ENCODE assay signal across 25 cellular contexts in the genomic region with DNA sequence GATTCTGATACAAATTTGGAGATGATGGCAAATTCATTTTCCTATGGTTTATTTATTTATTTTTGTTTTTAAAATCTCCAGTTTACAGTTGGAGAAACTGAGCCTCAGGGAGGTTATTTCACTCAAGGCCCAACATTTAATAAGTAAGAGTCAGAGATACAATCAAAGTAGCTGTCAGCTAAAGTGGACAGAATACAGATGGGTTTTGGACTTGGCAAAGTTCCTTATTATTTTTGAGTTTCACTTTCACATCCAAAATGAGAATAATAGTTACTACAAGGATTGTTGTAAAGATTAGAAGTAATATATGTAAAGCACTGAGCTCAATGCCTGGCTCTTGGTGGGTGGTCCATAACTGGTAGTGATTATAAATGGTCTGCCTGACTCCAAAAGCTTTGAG.
"Had no signal": no experiment of that assay in that cellular context is flagged by ENCODE, and none has a peak within 500 bp of the region (broad histone marks: within the 10 kb centered on the region; RNA-seq: fewer than 3 reads in every experiment).

No MANE protein-coding gene starts in this region.

- H3K4me1 Mint-ChIP-seq: activated naive CD8-positive, alpha-beta T cell treated with anti-CD3 and anti-CD28 coated beads for 36 hours; central memory CD8-positive, alpha-beta T cell; immature natural killer cell; nephron progenitor cell had no signal

- H3K36me3 ChIP-seq: breast epithelium, colonic mucosa, left lung, right lobe of liver, uterus had no signal

- H3K4me3 Mint-ChIP-seq: activated CD4-positive, alpha-beta memory T cell treated with anti-CD3 and anti-CD28 coated beads for 36 hours; activated naive CD8-positive, alpha-beta T cell treated with anti-CD3 and anti-CD28 coated beads for 36 hours; central memory CD8-positive, alpha-beta T cell; immature natural killer cell; nephron progenitor cell; stimulated activated naive B cell treated with anti-CD40 and anti-IgM and Interleukin-4, amounts not matched to agents 10 μg/mL and 1 μg/mL and 100 μg/mL, for 72 hours had no signal

- H3K27me3 ChIP-seq: breast epithelium, colonic mucosa, foreskin keratinocyte, left lung, right lobe of liver, testis, uterus had no signal

- H3K4me1 ChIP-seq: breast epithelium, colonic mucosa, foreskin keratinocyte, right lobe of liver, uterus had no signal

- H3K27ac ChIP-seq: colonic mucosa, epithelial cell of prostate, foreskin keratinocyte, left lung, right lobe of liver, skin epidermis, testis, uterus had no signal

- ATAC-seq: foreskin keratinocyte; left lung; stimulated activated naive B cell treated with anti-CD40 and anti-IgM and Interleukin-4, amounts not matched to agents 10 μg/mL and 1 μg/mL and 100 μg/mL, for 72 hours had no signal

- DNase-seq: activated CD4-positive, alpha-beta memory T cell treated with anti-CD3 and anti-CD28 coated beads for 36 hours; activated CD4-positive, alpha-beta T cell treated with anti-CD3 and anti-CD28 coated beads for 48 hours; activated CD4-positive, CD25-positive, alpha-beta regulatory T cell; activated naive CD4-positive, alpha-beta T cell treated with Interleukin-2 at 50 U/mL for 16 hours; activated naive CD8-positive, alpha-beta T cell treated with anti-CD3 and anti-CD28 coated beads for 36 hours; activated T-cell treated with anti-CD3 and anti-CD28 coated beads, Interleukin-2, amount 50 U/mL, for 48 hours; amniotic stem cell; colonic mucosa; foreskin keratinocyte; immature natural killer cell; left lung; midbrain; nephron progenitor cell; nucleus accumbens; right lobe of liver; stimulated activated CD4-positive, alpha-beta T cell treated with anti-CD3 and anti-CD28 coated beads, Interleukin-1b, Interleukin-23, amount 100 ng/mL, for 48 hours; stimulated activated naive B cell treated with anti-CD40 and anti-IgM and Interleukin-4, amounts not matched to agents 10 μg/mL and 1 μg/mL and 100 μg/mL, for 72 hours; T1000; testis; trophoblast cell; uterus had no signal

- H3K27ac Mint-ChIP-seq: activated CD4-positive, alpha-beta memory T cell treated with anti-CD3 and anti-CD28 coated beads for 36 hours; activated naive CD8-positive, alpha-beta T cell treated with anti-CD3 and anti-CD28 coated beads for 36 hours; immature natural killer cell; nephron progenitor cell; stimulated activated naive B cell treated with anti-CD40 and anti-IgM and Interleukin-4, amounts not matched to agents 10 μg/mL and 1 μg/mL and 100 μg/mL, for 72 hours had no signal

- H3K36me3 Mint-ChIP-seq: activated CD4-positive, alpha-beta memory T cell treated with anti-CD3 and anti-CD28 coated beads for 36 hours; activated naive CD8-positive, alpha-beta T cell treated with anti-CD3 and anti-CD28 coated beads for 36 hours; immature natural killer cell; stimulated activated naive B cell treated with anti-CD40 and anti-IgM and Interleukin-4, amounts not matched to agents 10 μg/mL and 1 μg/mL and 100 μg/mL, for 72 hours had no signal

- H3K9me3 ChIP-seq: breast epithelium, colonic mucosa, left lung, right lobe of liver, testis, uterus had no signal

- H3K27me3 Mint-ChIP-seq: activated CD4-positive, alpha-beta memory T cell treated with anti-CD3 and anti-CD28 coated beads for 36 hours; activated naive CD8-positive, alpha-beta T cell treated with anti-CD3 and anti-CD28 coated beads for 36 hours; central memory CD8-positive, alpha-beta T cell; stimulated activated naive B cell treated with anti-CD40 and anti-IgM and Interleukin-4, amounts not matched to agents 10 μg/mL and 1 μg/mL and 100 μg/mL, for 72 hours had no signal

- H3K9me3 Mint-ChIP-seq: activated CD4-positive, alpha-beta memory T cell treated with anti-CD3 and anti-CD28 coated beads for 36 hours; central memory CD8-positive, alpha-beta T cell; immature natural killer cell; stimulated activated naive B cell treated with anti-CD40 and anti-IgM and Interleukin-4, amounts not matched to agents 10 μg/mL and 1 μg/mL and 100 μg/mL, for 72 hours had no signal

- H3K4me3 ChIP-seq: breast epithelium, colonic mucosa, left lung, right lobe of liver, skin epidermis, testis, uterus had no signal
